In genomic region chr12:120562906-120563305, GRCh38 we compare ENCODE assay signal across 27 cellular contexts. TPM values are rescaled to one million over a fixed set of nuclear protein-coding genes. Genes with fewer than 3 reads are reported as not detected.
A peak's percentile ranks its signal among the peaks of the same experiment; 100 is the strongest.
DNase-seq lines count a peak whose midpoint lies in the region; ATAC-seq and TF ChIP-seq lines count a peak whose summit lies in the region.
"Had no signal": no experiment of that assay in that cellular context is flagged by ENCODE, and none has a peak within 500 bp of the region (broad histone marks: within the 10 kb centered on the region; RNA-seq: fewer than 3 reads in every experiment).

No MANE protein-coding gene starts in this region.

- H3K9me3 ChIP-seq in gastroesophageal sphincter, result no peaks in the 10 kb centered on the region
- no peaks in the 10 kb centered on the region for H3K9me3 ChIP-seq in uterus
- H3K9me3 ChIP-seq: Caco-2 had no signal

- H3K36me3 ChIP-seq in gastroesophageal sphincter, result peaks cover 15 to 97% of the 10 kb centered on the region in 2 donors
- H3K36me3 ChIP-seq in uterus, result no peaks in the 10 kb centered on the region

- peaks cover 3 to 39% (median 3%) of the 10 kb centered on the region in 3 donors for H3K4me1 ChIP-seq in gastroesophageal sphincter
- no peaks in the 10 kb centered on the region for H3K4me1 ChIP-seq in uterus
- H3K4me1 ChIP-seq: neural progenitor cell, parathyroid adenoma had no signal

- H3K4me1 Mint-ChIP-seq in activated naive CD8-positive, alpha-beta T cell (ENCODE audit: low read depth), result no peaks in the 10 kb centered on the region
- no peaks in the 10 kb centered on the region for H3K4me1 Mint-ChIP-seq in activated naive CD8-positive, alpha-beta T cell treated with anti-CD3 and anti-CD28 coated beads, Interleukin-2, amount 50 U/mL, for 24 hours
- H3K4me1 Mint-ChIP-seq: activated naive CD8-positive, alpha-beta T cell treated with anti-CD3 and anti-CD28 coated beads, Interleukin-2, amount 10 ng/mL, durations not matched to agents 7 days and 5 days; H9; neural progenitor cell had no signal

- peak overlapping the region; percentile 43 for H3K27ac Mint-ChIP-seq in activated naive CD8-positive, alpha-beta T cell
- no peak overlapping the region for H3K27ac Mint-ChIP-seq in activated naive CD8-positive, alpha-beta T cell treated with anti-CD3 and anti-CD28 coated beads, Interleukin-2, amount 50 U/mL, for 24 hours
- H3K27ac Mint-ChIP-seq: activated naive CD8-positive, alpha-beta T cell treated with anti-CD3 and anti-CD28 coated beads, Interleukin-2, amount 10 ng/mL, durations not matched to agents 7 days and 5 days; H9; neural progenitor cell had no signal

- no peaks in the 10 kb centered on the region for H3K27me3 ChIP-seq in gastroesophageal sphincter
- no peaks in the 10 kb centered on the region for H3K27me3 ChIP-seq in uterus
- H3K27me3 ChIP-seq: dorsolateral prefrontal cortex, neural progenitor cell had no signal

- no peak overlapping the region for H3K4me3 ChIP-seq in gastroesophageal sphincter
- H3K4me3 ChIP-seq in uterus, result no peak overlapping the region
- H3K4me3 ChIP-seq: dorsolateral prefrontal cortex, lung, neural progenitor cell had no signal

- H3K27ac ChIP-seq in gastroesophageal sphincter (peak overlapping the region; percentile 64 to 84 (median 80)), uterus (no peak overlapping the region)
- H3K27ac ChIP-seq: neural progenitor cell, parathyroid adenoma, VCaP had no signal

- ATAC-seq in activated naive CD8-positive, alpha-beta T cell treated with anti-CD3 and anti-CD28 coated beads, Interleukin-2, amount 50 U/mL, for 24 hours, result no peak
- peak; percentile 86 for ATAC-seq in gastroesophageal sphincter
- ATAC-seq in HG02759 (IDR thresholded peaks at IDR 0.05; ENCODE audit: unreplicated experiment), result no peak
- ATAC-seq: sciatic nerve; stimulated activated naive CD8-positive, alpha-beta T cell treated with anti-CD3 and anti-CD28 coated beads, Interleukin-15, Interleukin-2, amounts not matched to agents 100 U/mL and 50 U/mL, for 24 hours had no signal

- 43 to 65% methylated on average over 4 to 8 of the region's 8 CpGs for WGBS in gastroesophageal sphincter (ENCODE audit: low coverage in 1 of 2), 2 donors

- H3K36me3 Mint-ChIP-seq in activated naive CD8-positive, alpha-beta T cell, result peaks cover 2% of the 10 kb centered on the region
- peaks cover 54% of the 10 kb centered on the region for H3K36me3 Mint-ChIP-seq in activated naive CD8-positive, alpha-beta T cell treated with anti-CD3 and anti-CD28 coated beads, Interleukin-2, amount 50 U/mL, for 24 hours (ENCODE audit: low read depth)

- no peak overlapping the region for H3K4me3 Mint-ChIP-seq in activated naive CD8-positive, alpha-beta T cell
- H3K4me3 Mint-ChIP-seq in activated naive CD8-positive, alpha-beta T cell treated with anti-CD3 and anti-CD28 coated beads, Interleukin-2, amount 50 U/mL, for 24 hours, result no peak overlapping the region
- H3K4me3 Mint-ChIP-seq: activated naive CD8-positive, alpha-beta T cell treated with anti-CD3 and anti-CD28 coated beads, Interleukin-2, amount 10 ng/mL, durations not matched to agents 7 days and 5 days; H9; neural progenitor cell had no signal

- no peaks in the 10 kb centered on the region for H3K27me3 Mint-ChIP-seq in activated naive CD8-positive, alpha-beta T cell
- H3K27me3 Mint-ChIP-seq in activated naive CD8-positive, alpha-beta T cell treated with anti-CD3 and anti-CD28 coated beads, Interleukin-2, amount 50 U/mL, for 24 hours, result no peaks in the 10 kb centered on the region
- H3K27me3 Mint-ChIP-seq: activated naive CD8-positive, alpha-beta T cell treated with anti-CD3 and anti-CD28 coated beads, Interleukin-2, amount 10 ng/mL, durations not matched to agents 7 days and 5 days had no signal

- intact Hi-C loops in uterus (cut with DNase I; ENCODE audit: low total_unique reads), result no loop called here

- TF ChIP-seq POLR2A in gastroesophageal sphincter (IDR thresholded peaks at IDR 0.05), result no peak
- TF ChIP-seq POLR2A in uterus (IDR thresholded peaks at IDR 0.05), result no peak

- no peaks in the 10 kb centered on the region for H3K9me3 Mint-ChIP-seq in activated naive CD8-positive, alpha-beta T cell (ENCODE audit: low read depth)
- H3K9me3 Mint-ChIP-seq in activated naive CD8-positive, alpha-beta T cell treated with anti-CD3 and anti-CD28 coated beads, Interleukin-2, amount 50 U/mL, for 24 hours, result no peaks in the 10 kb centered on the region
- H3K9me3 Mint-ChIP-seq: activated naive CD8-positive, alpha-beta T cell treated with anti-CD3 and anti-CD28 coated beads, Interleukin-2, amount 10 ng/mL, durations not matched to agents 7 days and 5 days; H9; neural progenitor cell had no signal

- no peak for TF ChIP-seq EP300 in gastroesophageal sphincter (IDR thresholded peaks at IDR 0.05)

- DNase-seq in activated naive CD8-positive, alpha-beta T cell treated with anti-CD3 and anti-CD28 coated beads, Interleukin-2, amount 50 U/mL, for 24 hours, result no peak
- DNase-seq in myocyte (ENCODE audit: low read depth), result peak; percentile 36
- DNase-seq in uterus, result no peak
- DNase-seq in DMS53 (lab: John Stamatoyannopoulos, UW), result no peak
- DNase-seq in NCI-H1417 treated with DMSO at 0.1 percent for 48 hours (lab: John Stamatoyannopoulos, UW), result no peak
- DNase-seq: activated CD4-positive, alpha-beta T cell treated with anti-CD3 and anti-CD28 coated beads for 4 hours; activated naive CD8-positive, alpha-beta T cell treated with anti-CD3 and anti-CD28 coated beads, Interleukin-2, amount 10 ng/mL, durations not matched to agents 7 days and 5 days; Caco-2; DMS79 treated with DMSO at 0.1 percent for 48 hours; dorsolateral prefrontal cortex; GF-D8; glutamatergic neuron; H9; IMR-90; NCI-H187 treated with DMSO at 0.1 percent for 48 hours; NCI-H524 treated with DMSO at 0.1 percent for 48 hours; SIG-M5; stimulated activated naive CD8-positive, alpha-beta T cell treated with anti-CD3 and anti-CD28 coated beads, Interleukin-15, Interleukin-2, amounts not matched to agents 100 U/mL and 50 U/mL, for 24 hours; T-helper 9 cell had no signal

- TF ChIP-seq CTCF in gastroesophageal sphincter (IDR thresholded peaks at IDR 0.05), result no peak
- no peak for TF ChIP-seq CTCF in uterus (IDR thresholded peaks at IDR 0.05)

RNA-seq across cellular contexts. Expression of gene POP5, which starts 18.3 kb away (rescaled TPM):
- total RNA-seq in gastroesophageal sphincter (10 to 100 TPM; 18.2 to 42.0 (median 27.6) TPM), myocyte (23.8 and 29.6 TPM in 2 replicates), uterus (10 to 100 TPM in 2 of 4 donors, 1 to 10 TPM in 1, under 1 TPM in 1; 0.59 to 32.2 (median 18.0) TPM)
- 71.5 TPM for polyA plus RNA-seq in myocyte (2012)

RNA-seq across cellular contexts. Expression of gene RNF10, which starts 28.8 kb away (rescaled TPM):
- 100 to 1,000 TPM; 134 to 273 (median 161) TPM for total RNA-seq in gastroesophageal sphincter
- 89.2 and 109 TPM in 2 replicates for total RNA-seq in myocyte
- polyA plus RNA-seq in myocyte (2012), result 229 TPM
- 100 to 1,000 TPM in 2 of 4 donors, 10 to 100 TPM in 2; 53.8 to 169 (median 103) TPM for total RNA-seq in uterus

RNA-seq across cellular contexts. Expression of gene COQ5, which starts 33.9 kb away (rescaled TPM):
- total RNA-seq in gastroesophageal sphincter (10 to 100 TPM; 19.3 to 27.6 (median 22.6) TPM), myocyte (28.6 and 30.5 TPM in 2 replicates), uterus (100 to 1,000 TPM in 1 of 4 donors, 10 to 100 TPM in 3; 18.5 to 117 (median 25.9) TPM)
- 48.2 TPM for polyA plus RNA-seq in myocyte (2012)

Comparison
In these comparisons a context has a peak if more than half of its experiments do, and no peak if none do; other contexts are left out.
1. H3K27ac ChIP-seq: peak in gastroesophageal sphincter (4 of 4); none in uterus (0 of 2).